ENCODE assay signal across 1 cellular context in genomic region chr2:157874997-157875719, GRCh38.
A peak's percentile ranks its signal among the peaks of the same experiment; 100 is the strongest.
TF ChIP-seq lines count a peak whose summit lies in the region.

No MANE protein-coding gene starts in this region.

TF ChIP-seq in K562, 482 proteins besides CTCF, POLR2A, EP300 and RAD21 (continued from another document and continues in another):
- no peak for TF ChIP-seq PRDM10 (IDR thresholded peaks at IDR 0.05; ENCODE audit: partially characterized antibody)
- TF ChIP-seq CREM (IDR thresholded peaks at IDR 0.05; ENCODE audit: low read depth) = no peak
- TF ChIP-seq ZNF384 (IDR thresholded peaks at IDR 0.05; ENCODE audit: low read depth, low read length) = no peak
- TF ChIP-seq ZNF431 (CRISPR knock-in tag; IDR thresholded peaks at IDR 0.05) = no peak
- no peak for TF ChIP-seq ZBTB12 (CRISPR knock-in tag; IDR thresholded peaks at IDR 0.05)
- TF ChIP-seq, protein P1, sequence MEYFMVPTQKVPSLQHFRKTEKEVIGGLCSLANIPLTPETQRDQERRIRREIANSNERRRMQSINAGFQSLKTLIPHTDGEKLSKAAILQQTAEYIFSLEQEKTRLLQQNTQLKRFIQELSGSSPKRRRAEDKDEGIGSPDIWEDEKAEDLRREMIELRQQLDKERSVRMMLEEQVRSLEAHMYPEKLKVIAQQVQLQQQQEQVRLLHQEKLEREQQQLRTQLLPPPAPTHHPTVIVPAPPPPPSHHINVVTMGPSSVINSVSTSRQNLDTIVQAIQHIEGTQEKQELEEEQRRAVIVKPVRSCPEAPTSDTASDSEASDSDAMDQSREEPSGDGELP (CRISPR knock-in tag; IDR thresholded peaks at IDR 0.05; ENCODE audit: borderline replicate concordance) = 0 out of 2 replicates have a peak, but pooled peaks have one; percentile 11
- TF ChIP-seq GABPA (tag; conservative IDR thresholded peaks at IDR 0.05; ENCODE audit: low read depth) = peak; percentile 44; the same call in 1 of the 2 replicates
- TF ChIP-seq FOXK1 (CRISPR knock-in tag; IDR thresholded peaks at IDR 0.05; ENCODE audit: borderline replicate concordance) = peak; percentile 57; the same call in 1 of the 2 replicates
- TF ChIP-seq, protein P2, sequence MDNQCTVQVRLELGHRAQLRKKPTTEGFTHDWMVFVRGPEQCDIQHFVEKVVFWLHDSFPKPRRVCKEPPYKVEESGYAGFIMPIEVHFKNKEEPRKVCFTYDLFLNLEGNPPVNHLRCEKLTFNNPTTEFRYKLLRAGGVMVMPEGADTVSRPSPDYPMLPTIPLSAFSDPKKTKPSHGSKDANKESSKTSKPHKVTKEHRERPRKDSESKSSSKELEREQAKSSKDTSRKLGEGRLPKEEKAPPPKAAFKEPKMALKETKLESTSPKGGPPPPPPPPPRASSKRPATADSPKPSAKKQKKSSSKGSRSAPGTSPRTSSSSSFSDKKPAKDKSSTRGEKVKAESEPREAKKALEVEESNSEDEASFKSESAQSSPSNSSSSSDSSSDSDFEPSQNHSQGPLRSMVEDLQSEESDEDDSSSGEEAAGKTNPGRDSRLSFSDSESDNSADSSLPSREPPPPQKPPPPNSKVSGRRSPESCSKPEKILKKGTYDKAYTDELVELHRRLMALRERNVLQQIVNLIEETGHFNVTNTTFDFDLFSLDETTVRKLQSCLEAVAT (IDR thresholded peaks at IDR 0.05) = peak; percentile 19 to 53; a peak in 1 of 4 replicates
- TF ChIP-seq UBTF (IDR thresholded peaks at IDR 0.05; ENCODE audit: borderline replicate concordance in 1 of 2, low read depth in 2 of 2, low read length in 2 of 2) = 0 out of 4 replicates have a peak, but pooled peaks of 1 of the 2 experiments have one; percentile 35
- peak; percentile 94 for TF ChIP-seq KLF16 (IDR thresholded peaks at IDR 0.05)
- TF ChIP-seq ZNF197 (CRISPR knock-in tag; IDR thresholded peaks at IDR 0.05; ENCODE audit: low read depth) = 0 out of 2 replicates have a peak, but pooled peaks have one; percentile 0
- TF ChIP-seq, protein P3, sequence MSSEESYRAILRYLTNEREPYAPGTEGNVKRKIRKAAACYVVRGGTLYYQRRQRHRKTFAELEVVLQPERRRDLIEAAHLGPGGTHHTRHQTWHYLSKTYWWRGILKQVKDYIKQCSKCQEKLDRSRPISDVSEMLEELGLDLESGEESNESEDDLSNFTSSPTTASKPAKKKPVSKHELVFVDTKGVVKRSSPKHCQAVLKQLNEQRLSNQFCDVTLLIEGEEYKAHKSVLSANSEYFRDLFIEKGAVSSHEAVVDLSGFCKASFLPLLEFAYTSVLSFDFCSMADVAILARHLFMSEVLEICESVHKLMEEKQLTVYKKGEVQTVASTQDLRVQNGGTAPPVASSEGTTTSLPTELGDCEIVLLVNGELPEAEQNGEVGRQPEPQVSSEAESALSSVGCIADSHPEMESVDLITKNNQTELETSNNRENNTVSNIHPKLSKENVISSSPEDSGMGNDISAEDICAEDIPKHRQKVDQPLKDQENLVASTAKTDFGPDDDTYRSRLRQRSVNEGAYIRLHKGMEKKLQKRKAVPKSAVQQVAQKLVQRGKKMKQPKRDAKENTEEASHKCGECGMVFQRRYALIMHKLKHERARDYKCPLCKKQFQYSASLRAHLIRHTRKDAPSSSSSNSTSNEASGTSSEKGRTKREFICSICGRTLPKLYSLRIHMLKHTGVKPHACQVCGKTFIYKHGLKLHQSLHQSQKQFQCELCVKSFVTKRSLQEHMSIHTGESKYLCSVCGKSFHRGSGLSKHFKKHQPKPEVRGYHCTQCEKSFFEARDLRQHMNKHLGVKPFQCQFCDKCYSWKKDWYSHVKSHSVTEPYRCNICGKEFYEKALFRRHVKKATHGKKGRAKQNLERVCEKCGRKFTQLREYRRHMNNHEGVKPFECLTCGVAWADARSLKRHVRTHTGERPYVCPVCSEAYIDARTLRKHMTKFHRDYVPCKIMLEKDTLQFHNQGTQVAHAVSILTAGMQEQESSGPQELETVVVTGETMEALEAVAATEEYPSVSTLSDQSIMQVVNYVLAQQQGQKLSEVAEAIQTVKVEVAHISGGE (CRISPR knock-in tag; IDR thresholded peaks at IDR 0.05) = no peak
- TF ChIP-seq, protein P4, sequence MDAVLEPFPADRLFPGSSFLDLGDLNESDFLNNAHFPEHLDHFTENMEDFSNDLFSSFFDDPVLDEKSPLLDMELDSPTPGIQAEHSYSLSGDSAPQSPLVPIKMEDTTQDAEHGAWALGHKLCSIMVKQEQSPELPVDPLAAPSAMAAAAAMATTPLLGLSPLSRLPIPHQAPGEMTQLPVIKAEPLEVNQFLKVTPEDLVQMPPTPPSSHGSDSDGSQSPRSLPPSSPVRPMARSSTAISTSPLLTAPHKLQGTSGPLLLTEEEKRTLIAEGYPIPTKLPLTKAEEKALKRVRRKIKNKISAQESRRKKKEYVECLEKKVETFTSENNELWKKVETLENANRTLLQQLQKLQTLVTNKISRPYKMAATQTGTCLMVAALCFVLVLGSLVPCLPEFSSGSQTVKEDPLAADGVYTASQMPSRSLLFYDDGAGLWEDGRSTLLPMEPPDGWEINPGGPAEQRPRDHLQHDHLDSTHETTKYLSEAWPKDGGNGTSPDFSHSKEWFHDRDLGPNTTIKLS (IDR thresholded peaks at IDR 0.05; ENCODE audit: borderline replicate concordance, low read depth) = peak; percentile 88; the same call in 1 of the 2 replicates
- TF ChIP-seq SMARCA4 (IDR thresholded peaks at IDR 0.05) = peak; percentile 41; the same call in 1 of the 2 replicates
- no peak for TF ChIP-seq NBN (IDR thresholded peaks at IDR 0.05; ENCODE audit: low read depth)
- TF ChIP-seq NR1H2 (CRISPR knock-in tag; IDR thresholded peaks at IDR 0.05) = no peak
- TF ChIP-seq, protein P5, sequence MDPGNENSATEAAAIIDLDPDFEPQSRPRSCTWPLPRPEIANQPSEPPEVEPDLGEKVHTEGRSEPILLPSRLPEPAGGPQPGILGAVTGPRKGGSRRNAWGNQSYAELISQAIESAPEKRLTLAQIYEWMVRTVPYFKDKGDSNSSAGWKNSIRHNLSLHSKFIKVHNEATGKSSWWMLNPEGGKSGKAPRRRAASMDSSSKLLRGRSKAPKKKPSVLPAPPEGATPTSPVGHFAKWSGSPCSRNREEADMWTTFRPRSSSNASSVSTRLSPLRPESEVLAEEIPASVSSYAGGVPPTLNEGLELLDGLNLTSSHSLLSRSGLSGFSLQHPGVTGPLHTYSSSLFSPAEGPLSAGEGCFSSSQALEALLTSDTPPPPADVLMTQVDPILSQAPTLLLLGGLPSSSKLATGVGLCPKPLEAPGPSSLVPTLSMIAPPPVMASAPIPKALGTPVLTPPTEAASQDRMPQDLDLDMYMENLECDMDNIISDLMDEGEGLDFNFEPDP (CRISPR knock-in tag; IDR thresholded peaks at IDR 0.05) = no peak
- TF ChIP-seq, protein P6, sequence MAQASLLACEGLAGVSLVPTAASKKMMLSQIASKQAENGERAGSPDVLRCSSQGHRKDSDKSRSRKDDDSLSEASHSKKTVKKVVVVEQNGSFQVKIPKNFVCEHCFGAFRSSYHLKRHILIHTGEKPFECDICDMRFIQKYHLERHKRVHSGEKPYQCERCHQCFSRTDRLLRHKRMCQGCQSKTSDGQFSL (CRISPR knock-in tag; IDR thresholded peaks at IDR 0.05) = peak; percentile 63
- TF ChIP-seq, protein P6 (tag; IDR thresholded peaks at IDR 0.05) = peak in 1 of 2 experiments; percentile 52; a peak in 2 of 4 replicates
- TF ChIP-seq TRIM24 (IDR thresholded peaks at IDR 0.05) = peak in 1 of 2 experiments; percentile 32; a peak in 1 of 4 replicates
- TF ChIP-seq TAF15 (IDR thresholded peaks at IDR 0.05; ENCODE audit: low read depth, low read length) = no peak
- no peak for TF ChIP-seq SAFB2 (IDR thresholded peaks at IDR 0.05; ENCODE audit: borderline replicate concordance, low read depth, low read length, severe bottlenecking)
- no peak for TF ChIP-seq ZNF311 (CRISPR knock-in tag; IDR thresholded peaks at IDR 0.05)
- TF ChIP-seq EWSR1 (IDR thresholded peaks at IDR 0.05; ENCODE audit: borderline replicate concordance, low read depth, partially characterized antibody) = no peak
- TF ChIP-seq TEAD4 (IDR thresholded peaks at IDR 0.05; ENCODE audit: low read length) = peak; percentile 41; the same call in 1 of the 2 replicates
- no peak for TF ChIP-seq TEAD4 (CRISPR knock-in tag; IDR thresholded peaks at IDR 0.05; ENCODE audit: borderline replicate concordance)
- TF ChIP-seq TRIM28 (IDR thresholded peaks at IDR 0.05) = no peak
- no peak for TF ChIP-seq ZC3H8 (IDR thresholded peaks at IDR 0.05)
- TF ChIP-seq, protein P7, sequence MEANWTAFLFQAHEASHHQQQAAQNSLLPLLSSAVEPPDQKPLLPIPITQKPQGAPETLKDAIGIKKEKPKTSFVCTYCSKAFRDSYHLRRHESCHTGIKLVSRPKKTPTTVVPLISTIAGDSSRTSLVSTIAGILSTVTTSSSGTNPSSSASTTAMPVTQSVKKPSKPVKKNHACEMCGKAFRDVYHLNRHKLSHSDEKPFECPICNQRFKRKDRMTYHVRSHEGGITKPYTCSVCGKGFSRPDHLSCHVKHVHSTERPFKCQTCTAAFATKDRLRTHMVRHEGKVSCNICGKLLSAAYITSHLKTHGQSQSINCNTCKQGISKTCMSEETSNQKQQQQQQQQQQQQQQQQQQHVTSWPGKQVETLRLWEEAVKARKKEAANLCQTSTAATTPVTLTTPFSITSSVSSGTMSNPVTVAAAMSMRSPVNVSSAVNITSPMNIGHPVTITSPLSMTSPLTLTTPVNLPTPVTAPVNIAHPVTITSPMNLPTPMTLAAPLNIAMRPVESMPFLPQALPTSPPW (CRISPR knock-in tag; IDR thresholded peaks at IDR 0.05) = peak; percentile 49; the same call in 1 of the 2 replicates
- peak; percentile 61 for TF ChIP-seq ETV1 (tag; conservative IDR thresholded peaks at IDR 0.05; ENCODE audit: low read depth)
- no peak for TF ChIP-seq ZNF165 (CRISPR knock-in tag; IDR thresholded peaks at IDR 0.05; ENCODE audit: borderline replicate concordance)
- peak; percentile 19 for TF ChIP-seq SAP30 (IDR thresholded peaks at IDR 0.05; ENCODE audit: borderline replicate concordance, insufficient read depth, low read depth, low read length, poor library complexity, severe bottlenecking)
- TF ChIP-seq CXXC5 (CRISPR knock-in tag; IDR thresholded peaks at IDR 0.05) = no peak
- no peak for TF ChIP-seq ZNF436 (CRISPR knock-in tag; IDR thresholded peaks at IDR 0.05)
- TF ChIP-seq MAFK (IDR thresholded peaks at IDR 0.05; ENCODE audit: low read length) = no peak
- TF ChIP-seq MTA2 (IDR thresholded peaks at IDR 0.05; ENCODE audit: low read depth) = no peak
